ENCODE assay signal across 8 cellular contexts in the genomic region with DNA sequence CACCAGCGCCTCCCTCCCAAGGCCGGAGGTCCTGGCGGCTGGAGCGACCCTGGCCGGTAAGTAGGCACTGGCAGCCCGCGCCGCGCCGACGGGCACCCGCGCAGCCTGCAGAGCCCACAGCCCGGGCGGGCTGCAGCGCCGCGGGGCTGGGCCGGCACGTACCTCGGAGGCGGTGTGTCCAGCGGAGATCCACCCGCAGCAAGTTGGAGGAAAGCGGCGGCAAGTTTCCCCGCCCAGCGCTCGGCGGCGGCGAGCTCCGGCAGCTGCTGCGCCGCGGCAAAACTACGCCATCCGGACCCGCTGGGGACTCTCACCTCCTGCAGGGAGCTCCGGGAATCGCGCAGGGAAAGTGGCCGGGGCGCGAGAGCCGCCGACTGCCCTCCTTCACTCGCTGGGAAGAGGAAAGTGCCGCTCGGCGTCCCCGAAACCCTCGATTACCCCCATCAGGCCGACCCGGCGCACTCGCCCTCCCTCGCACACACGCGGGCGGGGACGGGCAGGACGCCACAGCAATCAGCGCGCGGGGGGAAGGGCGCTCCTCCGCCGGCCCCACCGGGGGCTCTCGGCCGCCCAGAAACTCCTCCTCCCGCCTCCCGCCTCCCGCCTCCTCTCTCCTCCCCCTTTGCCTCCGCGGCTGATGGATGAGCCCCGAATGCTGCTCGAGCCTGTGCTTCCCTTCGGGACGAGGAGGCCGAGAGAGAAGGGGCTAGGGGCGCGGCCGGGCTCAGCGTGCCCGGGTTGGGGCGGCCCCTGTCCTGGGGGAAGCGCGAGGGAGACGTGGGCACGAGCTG. TPM values are rescaled to one million over a fixed set of nuclear protein-coding genes. Genes with fewer than 3 reads are reported as not detected.
A peak's percentile ranks its signal among the peaks of the same experiment; 100 is the strongest.
DNase-seq lines count a peak whose midpoint lies in the region; ATAC-seq and TF ChIP-seq lines count a peak whose summit lies in the region.

A gene (minus strand): TSS at position 436 of the 791 bp plus-strand sequence. CDS start 24,620 bp downstream, outside the sequence.

- H3K4me3 ChIP-seq in DOHH2 (ENCODE audit: low read length) (peak within 1 kb of the TSS; percentile 34; the same call in 1 of the 2 replicates), GM23248 (peak within 1 kb of the TSS; percentile 96), LNCaP clone FGC (ENCODE audit: low read depth, low read length) (peak within 1 kb of the TSS; percentile 79), SU-DHL-6 (ENCODE audit: insufficient read depth, low read length, poor library complexity, severe bottlenecking) (peak within 1 kb of the TSS; percentile 57), parathyroid adenoma (ENCODE audit: low read depth, low read length) (peak within 1 kb of the TSS; percentile 70), thyroid gland (replicated peaks in 1 of 3) (peak within 1 kb of the TSS; percentile 60 to 83 (median 61))

- H3K4me2 ChIP-seq in DOHH2 (ENCODE audit: low read length) (peak within 1 kb of the TSS; percentile 31; the same call in 1 of the 2 replicates), GM23248 (ENCODE audit: unreplicated experiment) (peak within 1 kb of the TSS; percentile 92), SU-DHL-6 (ENCODE audit: low read depth, low read length, poor library complexity, severe bottlenecking) (peak within 1 kb of the TSS; percentile 68), parathyroid adenoma (ENCODE audit: low read length) (peak within 1 kb of the TSS; percentile 85)

- peak; percentile 93 for DNase-seq in GM23248
- DNase-seq in LNCaP clone FGC (ENCODE audit: low read depth), result peak; percentile 42
- DNase-seq in activated naive CD8-positive, alpha-beta T cell treated with anti-CD3 and anti-CD28 coated beads, Interleukin-2, amount 50 U/mL, for 16 hours (ENCODE audit: low read depth, low spot score), result peak; percentile 28
- peak; percentile 96 for DNase-seq in Right ventricle myocardium superior
- peak; percentile 96 to 97 for DNase-seq in thyroid gland

- whole genome bisulfite sequencing in GM23248 (ENCODE audit: low coverage in 1 of 2, low lambda C conversion rate in 2 of 2, missing lambda C conversion rate in 2 of 2), 2 experiments, result 0 to 1% methylated on average over 57 to 91 of the region's 92 CpGs
- WGBS in thyroid gland, 2 donors, result 2% methylated on average over 17 to 20 of the region's 92 CpGs

- peak; percentile 95 for ATAC-seq in Right ventricle myocardium superior (ENCODE audit: poor library complexity)

- no peaks in the 10 kb centered on the region for H3K36me3 ChIP-seq in DOHH2 (ENCODE audit: control insufficient read depth, low read length)
- no peaks in the 10 kb centered on the region for H3K36me3 ChIP-seq in GM23248 (ENCODE audit: low read depth)
- no peaks in the 10 kb centered on the region for H3K36me3 ChIP-seq in SU-DHL-6 (ENCODE audit: low read length)
- no peaks in the 10 kb centered on the region for H3K36me3 ChIP-seq in parathyroid adenoma (ENCODE audit: control insufficient read depth, insufficient read depth, low read length)
- no peaks in the 10 kb centered on the region for H3K36me3 ChIP-seq in thyroid gland

- H3K4me1 ChIP-seq in DOHH2 (ENCODE audit: control insufficient read depth, low read length) (no peaks in the 10 kb centered on the region), GM23248 (ENCODE audit: insufficient read depth) (peaks cover 31% of the 10 kb centered on the region), parathyroid adenoma (no peaks in the 10 kb centered on the region), thyroid gland (peaks cover 5 to 7% of the 10 kb centered on the region in 2 donors)

- in situ Hi-C loops in GM23248 (cut with MboI), result no loop called here

- H3K27me3 ChIP-seq in DOHH2 (ENCODE audit: control insufficient read depth, low read length) (peaks cover 26% of the 10 kb centered on the region), GM23248 (replicated peaks; ENCODE audit: insufficient read depth) (no peaks in the 10 kb centered on the region), SU-DHL-6 (ENCODE audit: low read length) (no peaks in the 10 kb centered on the region), parathyroid adenoma (ENCODE audit: control insufficient read depth, insufficient read depth, low read length) (no peaks in the 10 kb centered on the region), thyroid gland (no peaks in the 10 kb centered on the region)

- H2AFZ ChIP-seq in GM23248, result peak within 1 kb of the TSS; percentile 77
- H2AFZ ChIP-seq in SU-DHL-6 (ENCODE audit: low read depth, low read length, severe bottlenecking), result peak within 1 kb of the TSS; percentile 86
- peak within 1 kb of the TSS; percentile 95 for H2AFZ ChIP-seq in parathyroid adenoma

- H3F3A ChIP-seq in DOHH2 (ENCODE audit: control insufficient read depth, insufficient read depth) (no peaks in the 10 kb centered on the region), GM23248 (ENCODE audit: insufficient read depth) (peaks cover 20% of the 10 kb centered on the region), SU-DHL-6 (ENCODE audit: insufficient read depth) (no peaks in the 10 kb centered on the region)

- intact Hi-C loops in Right ventricle myocardium superior (cut with DNase I) (loop anchor here (10.0 kb wide), 2 partner anchors 51 to 171 kb away; no protein-coding TSS in a partner anchor), thyroid gland (cut with DNase I) (loop anchor here (10.0 kb wide), 1 partner anchor 141 kb away; no protein-coding TSS in a partner anchor)

- H3K79me2 ChIP-seq in DOHH2 (ENCODE audit: control insufficient read depth, low read length), result no peaks in the 10 kb centered on the region
- peaks cover 42% of the 10 kb centered on the region for H3K79me2 ChIP-seq in GM23248 (ENCODE audit: insufficient read depth)
- no peaks in the 10 kb centered on the region for H3K79me2 ChIP-seq in SU-DHL-6 (ENCODE audit: insufficient read depth, low read length)
- H3K79me2 ChIP-seq in parathyroid adenoma, result no peaks in the 10 kb centered on the region

- no peak for TF ChIP-seq CTCF in DOHH2 (IDR thresholded peaks at IDR 0.05; ENCODE audit: low read depth, low read length, poor library complexity, severe bottlenecking)
- TF ChIP-seq CTCF in LNCaP clone FGC (IDR thresholded peaks at IDR 0.05; ENCODE audit: control insufficient read depth, extremely low read depth, insufficient read depth), result peak; percentile 52
- TF ChIP-seq CTCF in SU-DHL-6 (IDR thresholded peaks at IDR 0.05; ENCODE audit: insufficient read depth, low read length, poor library complexity, severe bottlenecking), result no peak
- TF ChIP-seq CTCF in parathyroid adenoma (IDR thresholded peaks at IDR 0.05), result peak; percentile 41
- TF ChIP-seq CTCF in thyroid gland (IDR thresholded peaks at IDR 0.05), result peak in 5 of 6 experiments; percentile 29 to 71 (median 62)

- peak in 1 of 2 donors; percentile 97 for TF ChIP-seq POLR2A in thyroid gland (IDR thresholded peaks at IDR 0.05)

- H4K20me1 ChIP-seq in DOHH2 (ENCODE audit: control insufficient read depth, insufficient read depth, low read depth, low read length) (no peaks in the 10 kb centered on the region), GM23248 (ENCODE audit: insufficient read depth) (no peaks in the 10 kb centered on the region), SU-DHL-6 (ENCODE audit: low read depth, low read length) (no peaks in the 10 kb centered on the region)

- H3K9ac ChIP-seq in GM23248, result peak within 1 kb of the TSS; percentile 87
- H3K9ac ChIP-seq in SU-DHL-6 (ENCODE audit: low read length), result peak within 1 kb of the TSS; percentile 52
- H3K9ac ChIP-seq in parathyroid adenoma, result peak within 1 kb of the TSS; percentile 28

- H3K9me2 ChIP-seq in DOHH2 (replicated peaks; ENCODE audit: control insufficient read depth, low read length), result no peaks in the 10 kb centered on the region
- H3K9me2 ChIP-seq in GM23248 (ENCODE audit: insufficient read depth), result no peaks in the 10 kb centered on the region
- H3K9me2 ChIP-seq in SU-DHL-6 (replicated peaks; ENCODE audit: insufficient read depth, low read length), result no peaks in the 10 kb centered on the region

- H3K27ac ChIP-seq in DOHH2 (ENCODE audit: low read depth, low read length) (no peak within 1 kb of the TSS), GM23248 (peak within 1 kb of the TSS; percentile 76), SU-DHL-6 (ENCODE audit: low read depth, low read length) (no peak within 1 kb of the TSS), parathyroid adenoma (peak within 1 kb of the TSS; percentile 82), thyroid gland (peak within 1 kb of the TSS; percentile 91 to 96 (median 93))

- H3K9me3 ChIP-seq in DOHH2 (ENCODE audit: control insufficient read depth, insufficient read depth, low read length), result no peaks in the 10 kb centered on the region
- H3K9me3 ChIP-seq in GM23248 (ENCODE audit: low read depth), result no peaks in the 10 kb centered on the region
- H3K9me3 ChIP-seq in SU-DHL-6 (ENCODE audit: insufficient read depth, low read length), result no peaks in the 10 kb centered on the region
- H3K9me3 ChIP-seq in parathyroid adenoma (ENCODE audit: control insufficient read depth, low read length), result no peaks in the 10 kb centered on the region
- no peaks in the 10 kb centered on the region for H3K9me3 ChIP-seq in thyroid gland

RNA-seq across cellular contexts. Expression of the gene that starts here (rescaled TPM):
- total RNA-seq in GM23248 (2014; rRNA removed; shearing (Covaris generic)), result 25.4 and 26.5 TPM in 2 replicates
- polyA plus RNA-seq in GM23248 (2016; fragmentation: Nextera tagmentation; extraction: Ambion mirVana), result 16.2 and 17.7 TPM in 2 replicates
- total RNA-seq in Right ventricle myocardium superior, result 37.9 TPM
- 100 to 1,000 TPM in 2 of 4 donors, 10 to 100 TPM in 2; 37.2 to 223 (median 106) TPM for total RNA-seq in thyroid gland

Comparison
In these comparisons a context has a peak if more than half of its experiments do, and no peak if none do; other contexts are left out.
1. H3K27ac ChIP-seq: peak in GM23248 (single experiment), parathyroid adenoma (single experiment) and thyroid gland (3 of 3); none in DOHH2 (single experiment) and SU-DHL-6 (single experiment).
2. H3K4me2 ChIP-seq: peak in every context shown above with its lines; median percentile 92 in GM23248; 85 in parathyroid adenoma; 68 in SU-DHL-6; 31 in DOHH2.
3. H3K4me3 ChIP-seq: peak in every context shown above with its lines; median percentile 96 in GM23248; 79 in LNCaP clone FGC; 70 in parathyroid adenoma; 61 in thyroid gland; 57 in SU-DHL-6; 34 in DOHH2.
4. CTCF ChIP-seq: peak in LNCaP clone FGC (single experiment), parathyroid adenoma (single experiment) and thyroid gland (5 of 6); none in DOHH2 (single experiment) and SU-DHL-6 (single experiment).
5. DNase-seq: peak in every context shown above with its lines; median percentile 96 in thyroid gland; 96 in Right ventricle myocardium superior; 93 in GM23248; 42 in LNCaP clone FGC; 28 in activated naive CD8-positive, alpha-beta T cell treated with anti-CD3 and anti-CD28 coated beads, Interleukin-2, amount 50 U/mL, for 16 hours.
6. H3K9ac ChIP-seq: peak in every context shown above with its lines; median percentile 87 in GM23248; 52 in SU-DHL-6; 28 in parathyroid adenoma.
7. Peak in every context shown above with its lines, with median percentiles within 50 percentile points of each other: H2AFZ ChIP-seq.